In the genomic region with DNA sequence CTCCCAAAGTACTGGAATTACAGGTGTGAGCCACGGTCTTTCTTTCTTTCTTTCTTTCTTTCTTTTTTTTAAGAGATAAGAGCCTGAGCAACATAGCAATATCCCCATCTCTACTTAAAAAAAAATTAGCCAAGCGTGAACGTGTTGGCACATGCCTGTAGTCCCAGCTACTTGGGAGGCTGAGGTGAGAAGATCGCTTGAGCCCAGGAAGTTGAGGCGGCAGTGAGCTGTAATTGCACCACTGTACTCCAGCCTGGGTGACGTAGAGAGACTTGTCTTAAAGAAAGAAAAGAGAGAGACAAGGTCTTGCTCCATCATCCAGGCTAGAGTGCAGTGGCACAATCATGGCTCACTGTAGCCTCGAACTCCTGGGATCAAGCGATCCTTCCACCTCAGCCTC, we compare ENCODE assay signal across 19 cellular contexts.
"Had no signal": no experiment of that assay in that cellular context is flagged by ENCODE, and none has a peak within 500 bp of the region (broad histone marks: within the 10 kb centered on the region; RNA-seq: fewer than 3 reads in every experiment).

No MANE protein-coding gene starts in this region.

- ATAC-seq: effector memory CD8-positive, alpha-beta T cell; foreskin keratinocyte; left colon; mucosa of descending colon; naive thymus-derived CD8-positive, alpha-beta T cell; stimulated activated effector memory CD8-positive, alpha-beta T cell treated with anti-CD3 and anti-CD28 coated beads, Interleukin-12 subunit alpha, Interleukin-12 subunit beta, amount 100 ng/mL, for 72 hours; stimulated activated naive CD8-positive, alpha-beta T cell treated with anti-CD3 and anti-CD28 coated beads, Interleukin-15, Interleukin-2, amounts not matched to agents 100 U/mL and 50 U/mL, for 24 hours had no signal

- H3K27ac ChIP-seq: foreskin keratinocyte, hepatocyte, neutrophil, right atrium auricular region, suprapubic skin, thyroid gland, uterus had no signal

- H3K4me1 ChIP-seq: foreskin keratinocyte, right atrium auricular region, thyroid gland, uterus had no signal

- H3K27me3 ChIP-seq: hepatocyte, right atrium auricular region, thyroid gland, uterus had no signal

- H3K4me3 Mint-ChIP-seq: dendritic cell treated with granulocyte-macrophage colony-stimulating factor and Interleukin-4, amounts not matched to agents 40 ng/mL and 50 ng/mL, for 4 days; effector memory CD8-positive, alpha-beta T cell; naive thymus-derived CD8-positive, alpha-beta T cell; stimulated activated effector memory CD8-positive, alpha-beta T cell treated with anti-CD3 and anti-CD28 coated beads, Interleukin-12 subunit alpha, Interleukin-12 subunit beta, amount 100 ng/mL, for 72 hours; type B pancreatic cell had no signal

- H3K4me3 ChIP-seq: hepatocyte, mucosa of descending colon, right atrium auricular region, smooth muscle cell, suprapubic skin, thyroid gland, uterus had no signal

- H3K9me3 ChIP-seq: mucosa of descending colon, neutrophil, right atrium auricular region, suprapubic skin, thyroid gland, uterus had no signal

- H3K36me3 ChIP-seq: neutrophil, right atrium auricular region, suprapubic skin, thyroid gland, uterus had no signal

- H3K27ac Mint-ChIP-seq: dendritic cell treated with granulocyte-macrophage colony-stimulating factor and Interleukin-4, amounts not matched to agents 40 ng/mL and 50 ng/mL, for 4 days; effector memory CD8-positive, alpha-beta T cell; stimulated activated effector memory CD8-positive, alpha-beta T cell treated with anti-CD3 and anti-CD28 coated beads, Interleukin-12 subunit alpha, Interleukin-12 subunit beta, amount 100 ng/mL, for 72 hours; type B pancreatic cell had no signal

- DNase-seq: effector memory CD8-positive, alpha-beta T cell; erythroblast; mucosa of descending colon; stimulated activated CD4-positive, alpha-beta T cell treated with anti-CD3 and anti-CD28 coated beads, Interleukin-4, amount 100 ng/mL, for 1 hour; stimulated activated CD8-positive, alpha-beta memory T cell treated with anti-CD3 and anti-CD28 coated beads, Interleukin-4, amount 100 ng/mL, for 48 hours; stimulated activated naive CD8-positive, alpha-beta T cell treated with anti-CD3 and anti-CD28 coated beads, Interleukin-15, Interleukin-2, amounts not matched to agents 100 U/mL and 50 U/mL, for 24 hours; thyroid gland had no signal

- H3K36me3 Mint-ChIP-seq: naive thymus-derived CD8-positive, alpha-beta T cell; stimulated activated effector memory CD8-positive, alpha-beta T cell treated with anti-CD3 and anti-CD28 coated beads, Interleukin-12 subunit alpha, Interleukin-12 subunit beta, amount 100 ng/mL, for 72 hours; type B pancreatic cell had no signal

- H3K9me3 Mint-ChIP-seq: dendritic cell treated with granulocyte-macrophage colony-stimulating factor and Interleukin-4, amounts not matched to agents 40 ng/mL and 50 ng/mL, for 4 days; effector memory CD8-positive, alpha-beta T cell; stimulated activated effector memory CD8-positive, alpha-beta T cell treated with anti-CD3 and anti-CD28 coated beads, Interleukin-12 subunit alpha, Interleukin-12 subunit beta, amount 100 ng/mL, for 72 hours; type B pancreatic cell had no signal
